ENCODE assay signal across 19 cellular contexts in the genomic region with DNA sequence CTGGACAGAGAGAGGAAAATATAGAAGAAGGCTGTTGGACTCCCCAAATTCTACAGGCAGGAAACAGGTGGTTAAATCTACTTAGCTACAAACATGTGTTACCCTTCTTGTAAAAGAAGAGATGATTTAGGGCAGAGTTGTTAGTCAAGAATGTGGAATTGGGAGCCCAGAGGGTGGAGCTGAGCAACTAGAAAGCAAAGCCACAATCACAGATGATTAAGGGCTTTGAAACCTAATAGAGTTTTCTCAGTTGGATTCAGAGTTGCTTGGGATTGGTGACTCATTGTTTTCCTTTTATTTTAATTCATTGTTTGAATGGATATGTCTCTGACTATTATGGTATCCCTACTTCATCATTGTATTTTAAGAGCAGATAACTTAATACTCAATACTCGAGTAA. TPM values are rescaled to one million over a fixed set of nuclear protein-coding genes. Genes with fewer than 3 reads are reported as not detected.
DNase-seq lines count a peak whose midpoint lies in the region; ATAC-seq, FAIRE-seq and TF ChIP-seq lines count a peak whose summit lies in the region.
"Had no signal": no experiment of that assay in that cellular context is flagged by ENCODE, and none has a peak within 500 bp of the region (broad histone marks: within the 10 kb centered on the region; RNA-seq: fewer than 3 reads in every experiment).

No MANE protein-coding gene starts in this region.

- no peak for FAIRE-seq in RCC 7860 (lab: Jason Lieb, UNC)
- FAIRE-seq: K562 had no signal

- no peak overlapping the region for H3K4me3 ChIP-seq in epithelial cell of esophagus (ENCODE audit: low read length)
- H3K4me3 ChIP-seq: BLaER1, HAP-1, K562, Peyer's patch had no signal

- no peak overlapping the region for H3K27ac Mint-ChIP-seq in progenitor cell of endocrine pancreas
- H3K27ac Mint-ChIP-seq: CD8-positive, alpha-beta memory T cell had no signal

- TF ChIP-seq CTCF in epithelial cell of esophagus (IDR thresholded peaks at IDR 0.05; ENCODE audit: insufficient read depth, low read depth, low read length, missing control alignments) = no peak
- no peak for TF ChIP-seq CTCF in progenitor cell of endocrine pancreas (IDR thresholded peaks at IDR 0.05; ENCODE audit: unreplicated experiment)

- H3K36me3 Mint-ChIP-seq in progenitor cell of endocrine pancreas (ENCODE audit: insufficient read depth) = no peaks in the 10 kb centered on the region
- H3K36me3 Mint-ChIP-seq: CD8-positive, alpha-beta memory T cell had no signal

- DNase-seq in ELR (ENCODE audit: low read depth) (peak; percentile 6), RCC 7860 (ENCODE audit: low spot score) (peak; percentile 22), epithelial cell of esophagus (ENCODE audit: low read depth) (peak; percentile 2), renal cortical epithelial cell (ENCODE audit: low read depth) (peak; percentile 81), progenitor cell of endocrine pancreas (ENCODE audit: low spot score, unreplicated experiment) (no peak), activated T-cell treated with anti-CD3 and anti-CD28 coated beads for 4 hours (no peak)
- DNase-seq: CD8-positive, alpha-beta memory T cell; DMS 273 treated with DMSO at 0.1 percent for 48 hours; EL; NCI-H1092; NCI-H1694; NCI-H446; NCI-H82; Peyer's patch; SIG-M5 had no signal

- no peak for ATAC-seq in HG03460 (IDR thresholded peaks at IDR 0.05; ENCODE audit: unreplicated experiment)
- ATAC-seq: K562 had no signal

- peaks cover 8% of the 10 kb centered on the region for H3K27me3 Mint-ChIP-seq in progenitor cell of endocrine pancreas

- H3K9me3 Mint-ChIP-seq in progenitor cell of endocrine pancreas (ENCODE audit: low read depth) = no peaks in the 10 kb centered on the region
- H3K9me3 Mint-ChIP-seq: CD8-positive, alpha-beta memory T cell had no signal

- no peak overlapping the region for H3K4me3 Mint-ChIP-seq in progenitor cell of endocrine pancreas (ENCODE audit: low read depth)
- H3K4me3 Mint-ChIP-seq: CD8-positive, alpha-beta memory T cell had no signal

- no peaks in the 10 kb centered on the region for H3K4me1 Mint-ChIP-seq in progenitor cell of endocrine pancreas (ENCODE audit: low read depth)
- H3K4me1 Mint-ChIP-seq: CD8-positive, alpha-beta memory T cell had no signal

RNA-seq across cellular contexts. Expression of gene ACSM5, which starts 6.2 kb away (rescaled TPM):
- 6.4 and 6.7 TPM in 2 replicates for total RNA-seq in renal cortical epithelial cell
- not detected in 2 replicates for total RNA-seq in progenitor cell of endocrine pancreas
- total RNA-seq: CD8-positive, alpha-beta memory T cell; K562 had no signal

RNA-seq across cellular contexts. Expression of gene PDILT, which starts 11.0 kb away (rescaled TPM):
- total RNA-seq in renal cortical epithelial cell = not detected in 2 replicates
- not detected in 2 replicates for total RNA-seq in progenitor cell of endocrine pancreas
- total RNA-seq: CD8-positive, alpha-beta memory T cell; K562; Peyer's patch had no signal

RNA-seq across cellular contexts. Expression of gene ACSM2A, which starts 35.8 kb away (rescaled TPM):
- 21.7 TPM in 1 of 2 replicates, not detected in the other for total RNA-seq in renal cortical epithelial cell
- not detected in 2 replicates for total RNA-seq in progenitor cell of endocrine pancreas
- total RNA-seq: CD8-positive, alpha-beta memory T cell; Peyer's patch had no signal

Comparison
In these comparisons a context has a peak if more than half of its experiments do, and no peak if none do; other contexts are left out.
1. DNase-seq: peak in ELR (single experiment), RCC 7860 (single experiment), epithelial cell of esophagus (single experiment) and renal cortical epithelial cell (single experiment); none in progenitor cell of endocrine pancreas (single experiment) and activated T-cell treated with anti-CD3 and anti-CD28 coated beads for 4 hours (single experiment).